8 cellular contexts compared by ENCODE assay signal in the genomic region with DNA sequence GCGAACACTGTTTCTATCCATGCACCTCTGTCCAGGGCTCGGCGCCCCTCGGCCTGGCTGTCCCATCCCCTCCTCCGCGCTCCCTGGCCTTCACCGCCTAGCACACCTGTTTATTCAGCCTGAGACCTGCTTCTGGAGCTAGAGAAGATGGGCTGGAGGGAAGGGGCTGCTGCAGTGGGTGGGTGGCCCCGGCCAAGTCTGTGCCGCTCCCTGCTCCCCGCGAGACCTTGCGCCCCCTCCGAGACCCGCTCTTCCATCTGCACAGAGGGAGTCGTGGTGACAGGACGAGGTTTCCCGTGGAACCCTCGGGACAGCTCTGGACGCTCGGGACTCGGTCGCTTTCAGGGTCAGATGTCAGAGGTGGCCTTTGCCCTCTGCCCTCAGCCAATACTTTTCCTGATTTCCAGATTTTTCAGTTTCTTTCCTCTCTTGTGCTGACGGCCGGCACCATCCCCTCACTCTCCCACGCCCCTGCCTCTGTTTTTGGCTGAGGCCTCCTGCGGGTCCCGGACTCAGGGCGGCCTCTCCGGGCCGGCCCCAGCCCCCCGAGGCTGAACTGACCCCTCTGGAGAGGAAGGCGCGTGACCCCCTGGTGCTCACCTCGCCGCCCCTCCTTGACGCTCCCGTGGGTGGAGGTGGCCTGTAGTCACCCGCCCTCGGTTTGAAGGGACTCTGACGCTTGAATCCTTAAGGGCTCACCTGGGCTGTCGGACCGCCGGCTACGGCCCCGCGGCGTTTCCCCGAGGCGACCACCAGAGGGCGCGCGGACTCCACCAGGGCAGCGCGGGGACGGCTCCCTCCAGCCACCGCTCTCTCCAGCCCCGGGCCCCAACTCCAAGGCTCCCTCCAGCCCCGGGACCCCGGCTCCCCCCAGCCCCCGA. TPM values are rescaled to one million over a fixed set of nuclear protein-coding genes. Genes with fewer than 3 reads are reported as not detected.
DNase-seq lines count a peak whose midpoint lies in the region; ATAC-seq and TF ChIP-seq lines count a peak whose summit lies in the region.

No MANE protein-coding gene starts in this region.

- H3K27me3 ChIP-seq in heart right ventricle: peaks cover 14 to 65% (median 60%) of the 10 kb centered on the region in 7 donors
- peaks cover 23 to 30% (median 27%) of the 10 kb centered on the region in 3 donors for H3K27me3 ChIP-seq in gastrocnemius medialis

- CTCF ChIA-PET in RWPE1 (lab: Yijun Ruan, JAX): no interaction called here
- CTCF ChIA-PET in activated naive CD4-positive, alpha-beta T cell treated with anti-CD3 and anti-CD28 coated beads for 36 hours (lab: Charles Lee): no interaction called here

- no peaks in the 10 kb centered on the region for H3K4me1 Mint-ChIP-seq in activated naive CD4-positive, alpha-beta T cell treated with anti-CD3 and anti-CD28 coated beads for 36 hours (ENCODE audit: low read depth)

- no peak overlapping the region for H3K27ac Mint-ChIP-seq in activated naive CD4-positive, alpha-beta T cell treated with anti-CD3 and anti-CD28 coated beads for 36 hours

- no peak overlapping the region for H3K4me3 Mint-ChIP-seq in activated naive CD4-positive, alpha-beta T cell treated with anti-CD3 and anti-CD28 coated beads for 36 hours

- intact Hi-C loops in activated naive CD4-positive, alpha-beta T cell treated with anti-CD3 and anti-CD28 coated beads for 36 hours (cut with micrococcal nuclease): loop anchor here (1.0 to 10.0 kb wide), 2 partner anchors 1021 to 1478 kb away; no protein-coding TSS in a partner anchor
- intact Hi-C loops in heart right ventricle (cut with DNase I): loop anchor here in 8 of 10 donors (5.0 to 10.0 kb wide), 8 partner anchors 676 to 1478 kb away; no protein-coding TSS in a partner anchor
- intact Hi-C loops in gastrocnemius medialis (cut with DNase I; ENCODE audit: low total_unique reads): loop anchor here (5.0 kb wide), 1 partner anchor 1021 kb away; no protein-coding TSS in a partner anchor

- H3K36me3 ChIP-seq in heart right ventricle (no peaks in the 10 kb centered on the region), gastrocnemius medialis (no peaks in the 10 kb centered on the region)

- no peak for TF ChIP-seq POLR2A in gastrocnemius medialis (IDR thresholded peaks at IDR 0.05)

- peaks cover 30% of the 10 kb centered on the region for H3K27me3 Mint-ChIP-seq in activated naive CD4-positive, alpha-beta T cell treated with anti-CD3 and anti-CD28 coated beads for 36 hours (ENCODE audit: low read depth)

- peak; percentile 31 for DNase-seq in DMS153 treated with DMSO at 0.1 percent for 48 hours (lab: John Stamatoyannopoulos, UW; ENCODE audit: unreplicated experiment)
- no peak for DNase-seq in DMS153 (lab: John Stamatoyannopoulos, UW)
- DNase-seq in RWPE1 (ENCODE audit: low spot score): peak; percentile 64
- DNase-seq in activated naive CD4-positive, alpha-beta T cell treated with anti-CD3 and anti-CD28 coated beads for 36 hours: peak; percentile 71
- peak; percentile 29 to 68 for DNase-seq in heart right ventricle
- DNase-seq in gastrocnemius medialis: peak in 1 of 2 donors; percentile 20
- DNase-seq in SKM-1 (lab: John Stamatoyannopoulos, UW; ENCODE audit: unreplicated experiment): no peak

- TF ChIP-seq CTCF in RWPE1 (conservative IDR thresholded peaks at IDR 0.05; ENCODE audit: low read depth) (peak; percentile 94), heart right ventricle (IDR thresholded peaks at IDR 0.05) (peak; percentile 76 to 94 (median 88)), gastrocnemius medialis (IDR thresholded peaks at IDR 0.05 in 4 of 5, conservative IDR thresholded peaks at IDR 0.05 in 1 of 5) (peak; percentile 23 to 90 (median 78))

- ATAC-seq in HG02973 (IDR thresholded peaks at IDR 0.05; ENCODE audit: unreplicated experiment): peak; percentile 58
- peak; percentile 66 to 83 (median 74) for ATAC-seq in heart right ventricle
- ATAC-seq in gastrocnemius medialis: peak; percentile 58 to 65

- H3K9me3 ChIP-seq in heart right ventricle: no peaks in the 10 kb centered on the region
- no peaks in the 10 kb centered on the region for H3K9me3 ChIP-seq in gastrocnemius medialis

- H3K27ac ChIP-seq in RWPE1 (no peak overlapping the region), heart right ventricle (no peak overlapping the region), gastrocnemius medialis (no peak overlapping the region)

- H3K4me1 ChIP-seq in heart right ventricle: peaks cover 0 to 9% (median 3%) of the 10 kb centered on the region in 9 donors
- H3K4me1 ChIP-seq in gastrocnemius medialis: peaks cover 0 to 4% of the 10 kb centered on the region in 2 donors

- in situ Hi-C loops in gastrocnemius medialis (cut with MboI; ENCODE audit: low sequenced_read_pairs in 4 of 4): no loop called here

- no peak overlapping the region for H3K4me3 ChIP-seq in heart right ventricle
- H3K4me3 ChIP-seq in gastrocnemius medialis: no peak overlapping the region

- H3K36me3 Mint-ChIP-seq in activated naive CD4-positive, alpha-beta T cell treated with anti-CD3 and anti-CD28 coated beads for 36 hours (ENCODE audit: low read depth): no peaks in the 10 kb centered on the region

- POLR2A ChIA-PET in RWPE1 (lab: Yijun Ruan, JAX; ENCODE audit: low non-redundant PET): no interaction called here

- no peaks in the 10 kb centered on the region for H3K9me3 Mint-ChIP-seq in activated naive CD4-positive, alpha-beta T cell treated with anti-CD3 and anti-CD28 coated beads for 36 hours

- 24 to 26% methylated on average over 58 to 60 of the region's 60 CpGs for WGBS in heart right ventricle, 2 donors

RNA-seq across cellular contexts. Expression of a gene that starts 15.6 kb away (rescaled TPM):
- total RNA-seq in activated naive CD4-positive, alpha-beta T cell treated with anti-CD3 and anti-CD28 coated beads for 36 hours: not detected
- total RNA-seq in heart right ventricle (not detected), gastrocnemius medialis (not detected)
- polyA plus RNA-seq in heart right ventricle: not detected

Comparison
In these comparisons a context has a peak if more than half of its experiments do, and no peak if none do; other contexts are left out.
1. DNase-seq: peak in DMS153 treated with DMSO at 0.1 percent for 48 hours (single experiment), RWPE1 (single experiment), activated naive CD4-positive, alpha-beta T cell treated with anti-CD3 and anti-CD28 coated beads for 36 hours (single experiment) and heart right ventricle (2 of 2); none in DMS153 (single experiment) and SKM-1 (single experiment).
2. Peak in every context shown above with its lines, with median percentiles within 50 percentile points of each other: ATAC-seq and CTCF ChIP-seq.